In genomic region chr11:75474240-75474639, GRCh38 we compare ENCODE assay signal across 16 cellular contexts.
DNase-seq lines count a peak whose midpoint lies in the region; ATAC-seq and TF ChIP-seq lines count a peak whose summit lies in the region.
"Had no signal": no experiment of that assay in that cellular context is flagged by ENCODE, and none has a peak within 500 bp of the region (broad histone marks: within the 10 kb centered on the region; RNA-seq: fewer than 3 reads in every experiment).

No MANE protein-coding gene starts in this region.

- no peak for ATAC-seq in HG03108 (IDR thresholded peaks at IDR 0.05; ENCODE audit: unreplicated experiment)
- no peak for ATAC-seq in GM18505 (IDR thresholded peaks at IDR 0.05; ENCODE audit: unreplicated experiment)
- no peak for ATAC-seq in HG02884 (IDR thresholded peaks at IDR 0.05; ENCODE audit: unreplicated experiment)
- ATAC-seq: left colon had no signal

- TF ChIP-seq POLR2A in GM18505 (IDR thresholded peaks at IDR 0.05; ENCODE audit: borderline replicate concordance, extremely low read depth, insufficient read depth, insufficient read length), result no peak

- no peaks in the 10 kb centered on the region for H3K9me3 ChIP-seq in BLaER1

- H3K36me3 ChIP-seq in BLaER1, result no peaks in the 10 kb centered on the region

- H3K27me3 ChIP-seq in BLaER1, result no peaks in the 10 kb centered on the region

- peaks cover 70% of the 10 kb centered on the region for H3K4me1 ChIP-seq in BLaER1

- H3K4me2 ChIP-seq in BLaER1, result peak overlapping the region; percentile 73

- H3K4me3 ChIP-seq in BLaER1, result no peak overlapping the region

- no peaks in the 10 kb centered on the region for H4K20me1 ChIP-seq in BLaER1

- peak; percentile 57 to 58 for DNase-seq in Kasumi-1 (lab: John Stamatoyannopoulos, UW)
- DNase-seq in SKM-1 treated with dmso at 0.1 percent for 144 hours (lab: John Stamatoyannopoulos, UW; ENCODE audit: unreplicated experiment), result peak; percentile 10
- DNase-seq in foreskin melanocyte, result peak; percentile 60
- DNase-seq in stimulated activated CD8-positive, alpha-beta memory T cell treated with anti-CD3 and anti-CD28 coated beads, Interleukin-4, amount 100 ng/mL, for 48 hours, result no peak
- DNase-seq: activated CD4-positive, alpha-beta T cell treated with anti-CD3 and anti-CD28 coated beads for 4 hours; activated effector memory CD4-positive, alpha-beta T cell treated with Interleukin-2 at 50 U/mL for 16 hours; effector memory CD4-positive, alpha-beta T cell; HFFc6; left colon; NCI-H1930; stimulated activated CD4-positive, alpha-beta T cell treated with anti-CD3 and anti-CD28 coated beads, Interleukin-4, amount 100 ng/mL, for 4 hours; SW 1271 had no signal

- peak overlapping the region; percentile 62 for H3K27ac ChIP-seq in BLaER1

- H3K9ac ChIP-seq in BLaER1, result no peak overlapping the region; the same call in 1 of the 2 replicates
